ENCODE assay signal across 16 cellular contexts in genomic region chr9:105146677-105147076, GRCh38.
"Had no signal": no experiment of that assay in that cellular context is flagged by ENCODE, and none has a peak within 500 bp of the region (broad histone marks: within the 10 kb centered on the region; RNA-seq: fewer than 3 reads in every experiment).

No MANE protein-coding gene starts in this region.

- H3K27ac Mint-ChIP-seq: activated CD4-positive, alpha-beta memory T cell treated with anti-CD3 and anti-CD28 coated beads for 36 hours; activated CD4-positive, alpha-beta T cell treated with anti-CD3 and anti-CD28 coated beads for 36 hours; endodermal cell; natural killer cell treated with Interleukin-12 subunit alpha and Interleukin-12 subunit beta and Interleukin-15 and Interleukin-18, amount 100 ng/mL, for 72 hours; stimulated activated naive CD8-positive, alpha-beta T cell treated with anti-CD3 and anti-CD28 coated beads, Interleukin-15, Interleukin-2, amounts not matched to agents 100 ng/mL and 50 ng/mL, for 24 hours had no signal

- H3K27me3 Mint-ChIP-seq: activated CD4-positive, alpha-beta memory T cell treated with anti-CD3 and anti-CD28 coated beads for 36 hours; activated CD4-positive, alpha-beta T cell treated with anti-CD3 and anti-CD28 coated beads for 36 hours; stimulated activated naive CD8-positive, alpha-beta T cell treated with anti-CD3 and anti-CD28 coated beads, Interleukin-15, Interleukin-2, amounts not matched to agents 100 ng/mL and 50 ng/mL, for 24 hours had no signal

- H3K4me3 Mint-ChIP-seq: activated CD4-positive, alpha-beta memory T cell treated with anti-CD3 and anti-CD28 coated beads for 36 hours; activated CD4-positive, alpha-beta T cell treated with anti-CD3 and anti-CD28 coated beads for 36 hours; activated T-cell treated with anti-CD3 and anti-CD28 coated beads, Interleukin-2, amount 50 U/mL, for 4 hours; endodermal cell; natural killer cell treated with Interleukin-12 subunit alpha and Interleukin-12 subunit beta and Interleukin-15 and Interleukin-18, amount 100 ng/mL, for 72 hours; stimulated activated naive CD8-positive, alpha-beta T cell treated with anti-CD3 and anti-CD28 coated beads, Interleukin-15, Interleukin-2, amounts not matched to agents 100 ng/mL and 50 ng/mL, for 24 hours had no signal

- H3K27ac ChIP-seq: dorsolateral prefrontal cortex, gastrocnemius medialis, prostate gland, right lobe of liver, testis, upper lobe of right lung had no signal

- H3K36me3 Mint-ChIP-seq: activated CD4-positive, alpha-beta memory T cell treated with anti-CD3 and anti-CD28 coated beads for 36 hours; natural killer cell treated with Interleukin-12 subunit alpha and Interleukin-12 subunit beta and Interleukin-15 and Interleukin-18, amount 100 ng/mL, for 72 hours had no signal

- H3K4me3 ChIP-seq: gastrocnemius medialis, prostate gland, right lobe of liver, testis, upper lobe of right lung had no signal

- DNase-seq: activated CD4-positive, alpha-beta memory T cell treated with anti-CD3 and anti-CD28 coated beads for 36 hours; activated CD4-positive, alpha-beta T cell treated with anti-CD3 and anti-CD28 coated beads for 36 hours; activated effector memory CD4-positive, alpha-beta T cell treated with Interleukin-2 at 50 U/mL for 16 hours; activated naive CD4-positive, alpha-beta T cell treated with anti-CD3 and anti-CD28 coated beads, Interleukin-2, amount 50 U/mL, for 16 hours; activated T-cell treated with anti-CD3 and anti-CD28 coated beads, Interleukin-2, amount 50 U/mL, for 4 hours; endodermal cell; erythroblast; gastrocnemius medialis; occipital lobe; right lobe of liver; testis; upper lobe of right lung had no signal

- H3K27me3 ChIP-seq: dorsolateral prefrontal cortex, gastrocnemius medialis, right lobe of liver, testis, upper lobe of right lung had no signal

- H3K9me3 ChIP-seq: gastrocnemius medialis, prostate gland, right lobe of liver, testis, upper lobe of right lung had no signal

- H3K9me3 Mint-ChIP-seq: activated CD4-positive, alpha-beta memory T cell treated with anti-CD3 and anti-CD28 coated beads for 36 hours; activated T-cell treated with anti-CD3 and anti-CD28 coated beads, Interleukin-2, amount 50 U/mL, for 4 hours; endodermal cell; natural killer cell treated with Interleukin-12 subunit alpha and Interleukin-12 subunit beta and Interleukin-15 and Interleukin-18, amount 100 ng/mL, for 72 hours; stimulated activated naive CD8-positive, alpha-beta T cell treated with anti-CD3 and anti-CD28 coated beads, Interleukin-15, Interleukin-2, amounts not matched to agents 100 ng/mL and 50 ng/mL, for 24 hours had no signal

- H3K36me3 ChIP-seq: gastrocnemius medialis, prostate gland, right lobe of liver, upper lobe of right lung had no signal

- H3K4me1 ChIP-seq: gastrocnemius medialis, prostate gland, right lobe of liver had no signal

- ATAC-seq: activated CD4-positive, alpha-beta T cell treated with anti-CD3 and anti-CD28 coated beads for 36 hours; activated T-cell treated with anti-CD3 and anti-CD28 coated beads, Interleukin-2, amount 50 U/mL, for 4 hours; gastrocnemius medialis; natural killer cell treated with Interleukin-12 subunit alpha and Interleukin-12 subunit beta and Interleukin-15 and Interleukin-18, amount 100 ng/mL, for 72 hours; right lobe of liver; upper lobe of right lung had no signal
